Comparison of ENCODE assay signal across 1 cellular context in the genomic region with DNA sequence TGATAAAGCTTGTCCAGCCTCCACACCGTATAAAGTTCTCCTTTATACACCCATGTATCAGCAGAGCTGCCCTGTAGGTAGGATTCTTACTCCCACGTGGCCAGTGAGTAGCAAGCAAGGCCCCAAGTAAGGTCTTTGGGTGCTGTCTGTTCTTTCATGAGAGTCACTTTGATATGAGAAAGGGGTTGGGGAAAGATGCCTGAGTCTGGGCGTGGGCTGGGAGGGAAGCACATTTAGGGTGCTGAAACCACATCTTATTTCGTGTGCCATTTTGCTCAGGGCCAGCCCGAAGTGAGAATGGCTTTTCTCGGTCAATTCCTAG.
TF ChIP-seq lines count a peak whose summit lies in the region.

No MANE protein-coding gene starts in this region.

TF ChIP-seq in HCT116, 20 proteins besides CTCF, POLR2A, EP300 and RAD21 (continued from another document):
- TF ChIP-seq, protein P1, sequence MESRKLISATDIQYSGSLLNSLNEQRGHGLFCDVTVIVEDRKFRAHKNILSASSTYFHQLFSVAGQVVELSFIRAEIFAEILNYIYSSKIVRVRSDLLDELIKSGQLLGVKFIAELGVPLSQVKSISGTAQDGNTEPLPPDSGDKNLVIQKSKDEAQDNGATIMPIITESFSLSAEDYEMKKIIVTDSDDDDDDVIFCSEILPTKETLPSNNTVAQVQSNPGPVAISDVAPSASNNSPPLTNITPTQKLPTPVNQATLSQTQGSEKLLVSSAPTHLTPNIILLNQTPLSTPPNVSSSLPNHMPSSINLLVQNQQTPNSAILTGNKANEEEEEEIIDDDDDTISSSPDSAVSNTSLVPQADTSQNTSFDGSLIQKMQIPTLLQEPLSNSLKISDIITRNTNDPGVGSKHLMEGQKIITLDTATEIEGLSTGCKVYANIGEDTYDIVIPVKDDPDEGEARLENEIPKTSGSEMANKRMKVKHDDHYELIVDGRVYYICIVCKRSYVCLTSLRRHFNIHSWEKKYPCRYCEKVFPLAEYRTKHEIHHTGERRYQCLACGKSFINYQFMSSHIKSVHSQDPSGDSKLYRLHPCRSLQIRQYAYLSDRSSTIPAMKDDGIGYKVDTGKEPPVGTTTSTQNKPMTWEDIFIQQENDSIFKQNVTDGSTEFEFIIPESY (IDR thresholded peaks at IDR 0.05; ENCODE audit: extremely low read depth, insufficient replicate concordance, low read length), result no peak
- TF ChIP-seq EZH2phosphoT487 (IDR thresholded peaks at IDR 0.05; ENCODE audit: borderline replicate concordance) (no peak), CEBPB (IDR thresholded peaks at IDR 0.05; ENCODE audit: low read depth) (no peak)
